Comparison of ENCODE assay signal across 7 cellular contexts in the genomic region with DNA sequence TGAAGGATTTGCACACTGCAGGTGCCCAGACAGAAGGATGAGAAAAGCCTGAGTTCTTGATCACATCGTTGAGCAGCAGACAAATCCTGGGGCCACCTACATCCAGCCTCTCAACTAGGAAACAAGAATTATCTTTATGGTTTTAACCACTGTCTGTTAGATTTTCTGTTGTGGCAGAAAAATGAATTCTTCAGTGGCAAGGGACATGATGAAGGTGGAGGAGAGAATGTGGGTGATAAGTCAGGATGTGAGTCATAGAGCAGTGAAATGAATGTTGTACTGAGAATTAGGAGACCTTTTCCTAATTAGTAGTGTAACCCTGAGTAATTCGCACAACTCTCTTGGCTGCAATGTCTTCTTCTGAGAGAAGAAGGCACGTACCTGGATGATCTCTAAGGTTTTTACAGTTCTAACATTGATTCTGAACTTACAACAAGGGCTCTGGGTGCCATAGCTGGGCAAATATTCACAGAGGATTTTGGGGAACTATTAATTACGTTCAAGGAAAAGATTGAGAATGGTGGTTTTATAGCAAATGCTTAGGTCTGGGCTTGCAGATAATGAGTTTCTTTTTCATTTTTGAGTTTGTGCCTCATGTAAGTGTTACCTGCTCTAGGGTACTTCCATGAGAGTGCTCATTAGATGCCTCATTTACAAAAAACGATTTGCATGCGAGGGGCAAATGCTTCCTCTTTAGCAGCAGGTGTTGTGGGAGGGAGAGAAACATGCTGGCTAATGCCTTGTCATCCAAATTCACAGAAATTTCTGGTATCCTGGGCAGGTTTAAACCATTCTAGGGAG.
DNase-seq lines count a peak whose midpoint lies in the region; ATAC-seq, FAIRE-seq and TF ChIP-seq lines count a peak whose summit lies in the region.

No MANE protein-coding gene starts in this region.

- H3K79me2 ChIP-seq in keratinocyte (ENCODE audit: control insufficient read depth, insufficient read depth, low read length), result no peaks in the 10 kb centered on the region

- no peak overlapping the region for H3K4me3 ChIP-seq in keratinocyte (ENCODE audit: control insufficient read depth in 2 of 3, extremely low read depth in 1 of 3, insufficient read depth in 2 of 3, low read depth in 1 of 3, low read length in 3 of 3)
- no peak overlapping the region for H3K4me3 ChIP-seq in colonic mucosa

- H4K20me1 ChIP-seq in keratinocyte (ENCODE audit: control insufficient read depth, extremely low read depth, insufficient read depth, low read length), result no peaks in the 10 kb centered on the region

- dilution Hi-C loops in keratinocyte (cut with MboI; ENCODE audit: extremely low pct_ligation_motif_present, low sequenced_read_pairs), result no loop called here

- no peaks in the 10 kb centered on the region for H3K27me3 ChIP-seq in keratinocyte (ENCODE audit: control insufficient read depth, extremely low read depth, insufficient read depth, low read length)
- H3K27me3 ChIP-seq in colonic mucosa, result no peaks in the 10 kb centered on the region

- H3K9me1 ChIP-seq in keratinocyte (ENCODE audit: control insufficient read depth, extremely low read depth, insufficient read depth, low read length), result no peaks in the 10 kb centered on the region

- H3K27ac ChIP-seq in RWPE1 (no peak overlapping the region), keratinocyte (ENCODE audit: control insufficient read depth, insufficient read depth, low read length) (no peak overlapping the region), colonic mucosa (no peak overlapping the region)

- TF ChIP-seq CTCF in RWPE1 (conservative IDR thresholded peaks at IDR 0.05; ENCODE audit: low read depth), result no peak
- no peak for TF ChIP-seq CTCF in keratinocyte (optimal IDR thresholded peaks at IDR 0.05 in 1 of 3, IDR thresholded peaks at IDR 0.05 in 1 of 3, conservative IDR thresholded peaks at IDR 0.05 in 1 of 3; ENCODE audit: extremely low read depth in 1 of 3, insufficient read depth in 2 of 3, low read length in 3 of 3)
- no peak for TF ChIP-seq CTCF in colonic mucosa (IDR thresholded peaks at IDR 0.05)

- no peak for DNase-seq in GM18507 (ENCODE audit: extremely low spot score, insufficient read length, low read depth)
- peak; percentile 28 for DNase-seq in RWPE1 (ENCODE audit: low spot score)
- no peak for DNase-seq in keratinocyte (ENCODE audit: low read depth, low spot score)
- DNase-seq in NCI-H128 (lab: John Stamatoyannopoulos, UW; ENCODE audit: unreplicated experiment), result no peak
- DNase-seq in colonic mucosa, result no peak
- no peak for DNase-seq in medulla oblongata (ENCODE audit: extremely low spot score)

- peaks cover 29% of the 10 kb centered on the region for H3K4me1 ChIP-seq in keratinocyte (ENCODE audit: control insufficient read depth, extremely low read depth, insufficient read depth, low read length)
- H3K4me1 ChIP-seq in colonic mucosa, result peaks cover 3% of the 10 kb centered on the region

- no peaks in the 10 kb centered on the region for H3K36me3 ChIP-seq in keratinocyte (ENCODE audit: control insufficient read depth in 2 of 2, extremely low read depth in 1 of 2, insufficient read depth in 2 of 2, low read length in 2 of 2)
- H3K36me3 ChIP-seq in colonic mucosa, result no peaks in the 10 kb centered on the region

- no peak overlapping the region for H3K9ac ChIP-seq in keratinocyte (ENCODE audit: control insufficient read depth, extremely low read depth, insufficient read depth, low read length)
- H3K9ac ChIP-seq in colonic mucosa (ENCODE audit: low read depth in 2 of 2, low read length in 2 of 2), result no peak overlapping the region

- peak; percentile 83 for ATAC-seq in HG02642 (IDR thresholded peaks at IDR 0.05; ENCODE audit: poor library complexity, unreplicated experiment)

- intact Hi-C loops in colonic mucosa (cut with DNase I), result loop anchor here (10.0 kb wide), 1 partner anchor 310 kb away; no protein-coding TSS in a partner anchor

- CTCF ChIA-PET in RWPE1 (lab: Yijun Ruan, JAX), result no interaction called here

- no peak overlapping the region for H2AFZ ChIP-seq in keratinocyte (ENCODE audit: control insufficient read depth, low read length)

- peak overlapping the region; percentile 77 for H3K4me2 ChIP-seq in keratinocyte (ENCODE audit: control insufficient read depth, extremely low read depth, insufficient read depth, low read depth, low read length)

- H3K9me3 ChIP-seq in keratinocyte (ENCODE audit: control insufficient read depth, low read depth, low read length) (no peaks in the 10 kb centered on the region), colonic mucosa (no peaks in the 10 kb centered on the region)

- POLR2A ChIA-PET in RWPE1 (lab: Yijun Ruan, JAX; ENCODE audit: low non-redundant PET), result interaction anchor here (0.7 kb wide), 1 partner anchor 286 kb away, joined by 4 read pairs; no protein-coding TSS in a partner anchor

- peak; percentile 52 for FAIRE-seq in GM18507 (lab: Jason Lieb, UNC)
- FAIRE-seq in keratinocyte (lab: Jason Lieb, UNC), result peak; percentile 41
